Comparison of ENCODE assay signal across 8 cellular contexts in the genomic region with DNA sequence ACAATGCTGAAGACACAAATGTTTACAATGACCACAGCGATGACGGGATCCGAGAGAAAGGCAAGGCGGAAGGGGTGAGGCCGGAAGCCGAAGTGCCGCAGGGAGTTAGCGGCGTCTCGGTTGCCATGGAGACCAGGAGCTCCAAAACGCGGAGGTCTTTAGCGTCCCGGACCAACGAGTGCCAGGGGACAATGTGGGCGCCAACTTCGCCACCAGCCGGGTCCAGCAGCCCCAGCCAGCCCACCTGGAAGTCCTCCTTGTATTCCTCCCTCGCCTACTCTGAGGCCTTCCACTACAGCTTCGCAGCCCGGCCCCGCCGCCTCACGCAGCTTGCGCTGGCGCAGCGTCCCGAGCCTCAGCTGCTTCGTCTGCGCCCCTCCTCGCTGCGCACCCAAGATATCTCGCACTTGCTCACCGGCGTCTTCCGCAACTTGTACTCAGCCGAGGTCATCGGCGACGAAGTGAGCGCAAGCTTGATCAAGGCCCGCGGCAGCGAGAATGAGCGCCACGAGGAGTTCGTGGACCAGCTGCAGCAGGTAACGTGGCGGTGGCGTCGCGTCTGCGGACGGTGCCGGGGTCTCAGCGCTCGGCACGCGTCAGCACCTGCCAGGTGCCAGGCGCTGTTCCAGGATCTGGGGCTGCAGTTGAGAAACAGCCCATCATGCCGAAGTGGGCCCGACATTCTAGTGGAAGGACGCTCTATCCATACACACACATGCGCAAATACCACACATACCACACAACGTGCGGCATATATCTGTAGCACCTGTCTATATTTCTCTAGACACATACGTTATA. TPM values are rescaled to one million over a fixed set of nuclear protein-coding genes. Genes with fewer than 3 reads are reported as not detected.
DNase-seq lines count a peak whose midpoint lies in the region; ATAC-seq, FAIRE-seq and TF ChIP-seq lines count a peak whose summit lies in the region.

A gene with protein sequence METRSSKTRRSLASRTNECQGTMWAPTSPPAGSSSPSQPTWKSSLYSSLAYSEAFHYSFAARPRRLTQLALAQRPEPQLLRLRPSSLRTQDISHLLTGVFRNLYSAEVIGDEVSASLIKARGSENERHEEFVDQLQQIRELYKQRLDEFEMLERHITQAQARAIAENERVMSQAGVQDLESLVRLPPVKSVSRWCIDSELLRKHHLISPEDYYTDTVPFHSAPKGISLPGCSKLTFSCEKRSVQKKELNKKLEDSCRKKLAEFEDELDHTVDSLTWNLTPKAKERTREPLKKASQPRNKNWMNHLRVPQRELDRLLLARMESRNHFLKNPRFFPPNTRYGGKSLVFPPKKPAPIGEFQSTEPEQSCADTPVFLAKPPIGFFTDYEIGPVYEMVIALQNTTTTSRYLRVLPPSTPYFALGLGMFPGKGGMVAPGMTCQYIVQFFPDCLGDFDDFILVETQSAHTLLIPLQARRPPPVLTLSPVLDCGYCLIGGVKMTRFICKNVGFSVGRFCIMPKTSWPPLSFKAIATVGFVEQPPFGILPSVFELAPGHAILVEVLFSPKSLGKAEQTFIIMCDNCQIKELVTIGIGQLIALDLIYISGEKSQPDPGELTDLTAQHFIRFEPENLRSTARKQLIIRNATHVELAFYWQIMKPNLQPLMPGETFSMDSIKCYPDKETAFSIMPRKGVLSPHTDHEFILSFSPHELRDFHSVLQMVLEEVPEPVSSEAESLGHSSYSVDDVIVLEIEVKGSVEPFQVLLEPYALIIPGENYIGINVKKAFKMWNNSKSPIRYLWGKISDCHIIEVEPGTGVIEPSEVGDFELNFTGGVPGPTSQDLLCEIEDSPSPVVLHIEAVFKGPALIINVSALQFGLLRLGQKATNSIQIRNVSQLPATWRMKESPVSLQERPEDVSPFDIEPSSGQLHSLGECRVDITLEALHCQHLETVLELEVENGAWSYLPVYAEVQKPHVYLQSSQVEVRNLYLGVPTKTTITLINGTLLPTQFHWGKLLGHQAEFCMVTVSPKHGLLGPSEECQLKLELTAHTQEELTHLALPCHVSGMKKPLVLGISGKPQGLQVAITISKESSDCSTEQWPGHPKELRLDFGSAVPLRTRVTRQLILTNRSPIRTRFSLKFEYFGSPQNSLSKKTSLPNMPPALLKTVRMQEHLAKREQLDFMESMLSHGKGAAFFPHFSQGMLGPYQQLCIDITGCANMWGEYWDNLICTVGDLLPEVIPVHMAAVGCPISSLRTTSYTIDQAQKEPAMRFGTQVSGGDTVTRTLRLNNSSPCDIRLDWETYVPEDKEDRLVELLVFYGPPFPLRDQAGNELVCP (N-terminal part only) (plus strand): TSS at position 108 of the 798 bp plus-strand sequence. CDS start 18 bp downstream, at position 126.

- peaks cover 4 to 9% of the 10 kb centered on the region in 2 experiments; a peak in 4 of 5 replicates for H3K4me1 ChIP-seq in K562 (replicated peaks in 1 of 2; ENCODE audit: control insufficient read depth in 2 of 2, insufficient read depth in 2 of 2, low read length in 2 of 2)
- H3K4me1 ChIP-seq in SJCRH30: no peaks in the 10 kb centered on the region

- POLR2A ChIA-PET in K562 (lab: Yijun Ruan, JAX): no interaction called here

- no peak for FAIRE-seq in K562 (lab: Jason Lieb, UNC)

- H3K79me2 ChIP-seq in K562 (ENCODE audit: control insufficient read depth, insufficient read depth, low read length): no peaks in the 10 kb centered on the region

- TF ChIP-seq CTCF in K562 (IDR thresholded peaks at IDR 0.05 in 2 of 3, conservative IDR thresholded peaks at IDR 0.05 in 1 of 3; ENCODE audit: insufficient read depth in 2 of 3, low read depth in 1 of 3, low read length in 3 of 3) (no peak), kidney epithelial cell (IDR thresholded peaks at IDR 0.05; ENCODE audit: insufficient read depth, low read length, poor library complexity, severe bottlenecking) (no peak)

- ATAC-seq in HG03095 (IDR thresholded peaks at IDR 0.05; ENCODE audit: unreplicated experiment) (peak; percentile 88), K562 (peak; percentile 51)

- 35% methylated on average over 67 of the region's 67 CpGs for WGBS in K562 (ENCODE audit: insufficient coverage, low coverage, missing lambda C conversion rate)

- H3K4me3 ChIP-seq in K562 (no peak within 1 kb of the TSS), kidney epithelial cell (ENCODE audit: low read depth, low read length) (peak within 1 kb of the TSS; percentile 41), SJCRH30 (no peak within 1 kb of the TSS)

- no peak for TF ChIP-seq RAD21 in K562 (CRISPR knock-in tag; conservative IDR thresholded peaks at IDR 0.05 in 1 of 2, IDR thresholded peaks at IDR 0.05 in 1 of 2)

- H4K20me1 ChIP-seq in K562 (replicated peaks; ENCODE audit: control insufficient read depth, insufficient read depth, low read length): no peaks in the 10 kb centered on the region

- no peak for TF ChIP-seq EP300 in K562 (IDR thresholded peaks at IDR 0.05; ENCODE audit: low read length)

- DNase-seq in NCI-H146 (lab: John Stamatoyannopoulos, UW) (peak; percentile 51), NCI-H146 treated with DMSO at 0.1 percent for 48 hours (lab: John Stamatoyannopoulos, UW; ENCODE audit: unreplicated experiment) (no peak), T-helper 22 cell (ENCODE audit: low read depth) (peak; percentile 79), K562 (ENCODE audit: extremely low read depth in 1 of 4, low spot score in 3 of 4) (peak in 2 of 4 experiments; percentile 56 to 61), kidney epithelial cell (ENCODE audit: low read depth) (no peak), SJCRH30 (no peak)
- DNase-seq in stimulated activated CD4-positive, alpha-beta T cell treated with anti-CD3 and anti-CD28 coated beads, Interleukin-4, amount 100 ng/mL, for 1 hour: peak; percentile 67

- peak within 1 kb of the TSS; percentile 12 for H3K4me2 ChIP-seq in K562 (ENCODE audit: insufficient read depth, low read length)

- no peak for TF ChIP-seq POLR2A in K562 (conservative IDR thresholded peaks at IDR 0.05)

- no peaks in the 10 kb centered on the region for H3K36me3 ChIP-seq in K562 (ENCODE audit: control insufficient read depth, insufficient read depth, low read length)
- H3K36me3 ChIP-seq in kidney epithelial cell (ENCODE audit: control insufficient read depth, insufficient read depth, low read length): no peaks in the 10 kb centered on the region
- no peaks in the 10 kb centered on the region for H3K36me3 ChIP-seq in SJCRH30

- no TSS peak for BruUV-seq in K562 (replicated peaks; lab: Mats Ljungman, UMichigan)

- peak within 1 kb of the TSS in 1 of 2 experiments; percentile 37; a peak in 1 of 4 replicates for H3K9ac ChIP-seq in K562 (ENCODE audit: insufficient read depth in 1 of 2, low read depth in 2 of 2, low read length in 2 of 2)

- H2AFZ ChIP-seq in K562 (ENCODE audit: low read depth, low read length): peak within 1 kb of the TSS; percentile 60

- intact Hi-C loops in K562 (cut with micrococcal nuclease): no loop called here

- in situ Hi-C loops in K562 (cut with MboI): no loop called here

- CTCF ChIA-PET in K562 (lab: Yijun Ruan, JAX; ENCODE audit: low intra/inter-chr PET ratio): interaction anchor here (0.7 to 1.1 kb wide), 2 partner anchors 35 to 440 kb away, joined by 3 read pairs; no protein-coding TSS in a partner anchor

- peaks cover 13 to 41% of the 10 kb centered on the region in 2 experiments; a peak in 4 of 5 replicates for H3K27me3 ChIP-seq in K562 (ENCODE audit: control insufficient read depth in 2 of 2, insufficient read depth in 2 of 2, low read length in 2 of 2)
- H3K27me3 ChIP-seq in kidney epithelial cell (ENCODE audit: control insufficient read depth, insufficient read depth, low read length): peaks cover 8% of the 10 kb centered on the region
- H3K27me3 ChIP-seq in SJCRH30: no peaks in the 10 kb centered on the region

- no peaks in the 10 kb centered on the region for H3K9me3 ChIP-seq in K562 (replicated peaks; ENCODE audit: control insufficient read depth, insufficient read depth, low read depth, low read length)
- H3K9me3 ChIP-seq in SJCRH30 (replicated peaks): no peaks in the 10 kb centered on the region

- no peak within 1 kb of the TSS for H3K27ac ChIP-seq in K562 (ENCODE audit: extremely low read depth, low read depth, low read length)
- H3K27ac ChIP-seq in SJCRH30: no peak within 1 kb of the TSS

- H3K9me1 ChIP-seq in K562 (ENCODE audit: control insufficient read depth, insufficient read depth, low read length): no peaks in the 10 kb centered on the region

TF ChIP-seq in K562, 482 proteins besides CTCF, POLR2A, EP300 and RAD21 (continues in another document):
- TF ChIP-seq CREM (IDR thresholded peaks at IDR 0.05; ENCODE audit: low read depth) (no peak), NR2C2 (CRISPR knock-in tag; IDR thresholded peaks at IDR 0.05) (0 out of 2 replicates have a peak, but pooled peaks have one; percentile 36), NR2C2 (tag; IDR thresholded peaks at IDR 0.05) (no peak), RHOXF2B (CRISPR knock-in tag; conservative IDR thresholded peaks at IDR 0.05) (no peak)
- TF ChIP-seq, protein P1, sequence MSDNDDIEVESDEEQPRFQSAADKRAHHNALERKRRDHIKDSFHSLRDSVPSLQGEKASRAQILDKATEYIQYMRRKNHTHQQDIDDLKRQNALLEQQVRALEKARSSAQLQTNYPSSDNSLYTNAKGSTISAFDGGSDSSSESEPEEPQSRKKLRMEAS (CRISPR knock-in tag; IDR thresholded peaks at IDR 0.05): no peak

RNA-seq across cellular contexts. Expression of the gene that starts here (rescaled TPM):
- total RNA-seq in K562 (2011; cell fraction: chromatin; rRNA removed; ENCODE audit: low replicate concordance): 0.12 TPM in 1 of 2 replicates, not detected in the other
- not detected in 2 replicates for total RNA-seq in K562 (2011; cell fraction: nucleolus; rRNA removed)
- not detected in 2 replicates for total RNA-seq in K562 (2011; cell fraction: nucleoplasm; rRNA removed)
- total RNA-seq in K562 (2014; rRNA removed) (not detected in 2 replicates), K562 (2014; rRNA removed; fragmentation: Illumina TruSeq; extraction: Trizol) (not detected in 2 replicates), K562 (2015; rRNA removed; fragmentation: Illumina TruSeq; extraction: Trizol) (not detected in 2 replicates), K562 (2021) (0.02 TPM in 1 of 2 replicates, not detected in the other), kidney epithelial cell (0.17 TPM in 1 of 2 replicates, not detected in the other)
- polyA plus RNA-seq in K562 (2011; rRNA removed) (not detected in 2 replicates), K562 (2014; fragmentation: Illumina TruSeq; extraction: Trizol) (not detected in 2 replicates), K562 (2014; fragmentation: Nextera tagmentation; extraction: Ambion mirVana) (under 1 TPM; 0.07 to 0.08 TPM), K562 (2014; rRNA removed) (not detected in 2 replicates)
- polyA plus RNA-seq in K562 (2011; cell fraction: cytosol; rRNA removed): 0.01 TPM in 1 of 2 replicates, not detected in the other
- 0.06 and 0.18 TPM in 2 replicates for polyA plus RNA-seq in K562 (2011; cell fraction: nucleus; rRNA removed)
- polyA plus RNA-seq in K562 (2012): 0.10 and 0.18 TPM in 2 replicates
- not detected in 2 replicates for polyA minus RNA-seq in K562 (2011; rRNA and poly(A)+ RNA removed)
- not detected in 2 replicates for polyA minus RNA-seq in K562 (2011; cell fraction: cytosol; rRNA and poly(A)+ RNA removed)
- polyA minus RNA-seq in K562 (2011; cell fraction: nucleus; rRNA and poly(A)+ RNA removed): not detected in 2 replicates
- total RNA-seq in SJCRH30 (2014; rRNA removed; shearing (Covaris generic)): not detected in 2 replicates

Comparison
In these comparisons a context has a peak if more than half of its experiments do, and no peak if none do; other contexts are left out.
1. DNase-seq: peak in NCI-H146 (single experiment), T-helper 22 cell (single experiment) and stimulated activated CD4-positive, alpha-beta T cell treated with anti-CD3 and anti-CD28 coated beads, Interleukin-4, amount 100 ng/mL, for 1 hour (single experiment); none in NCI-H146 treated with DMSO at 0.1 percent for 48 hours (single experiment), kidney epithelial cell (single experiment) and SJCRH30 (0 of 2).
2. Peak in ATAC-seq and H3K4me2 ChIP-seq in K562; RNA of the gene not detected or under 1 TPM.